In genomic region chrX:51893931-51894696, GRCh38 we compare ENCODE assay signal across 8 cellular contexts. TPM values are rescaled to one million over a fixed set of nuclear protein-coding genes. Genes with fewer than 3 reads are reported as not detected.
A peak's percentile ranks its signal among the peaks of the same experiment; 100 is the strongest.
DNase-seq lines count a peak whose midpoint lies in the region; ATAC-seq and TF ChIP-seq lines count a peak whose summit lies in the region.

No MANE protein-coding gene starts in this region.

- intact Hi-C loops in Right ventricle myocardium inferior (cut with DNase I): loop anchor here (2.0 kb wide), 1 partner anchor 367 kb away; no protein-coding TSS in a partner anchor
- intact Hi-C loops in cardiac septum (cut with DNase I): no loop called here
- intact Hi-C loops in dorsolateral prefrontal cortex (cut with DNase I): no loop called here
- intact Hi-C loops in tibial artery (cut with DNase I; ENCODE audit: low total_unique reads): no loop called here

- ATAC-seq in Right ventricle myocardium inferior (peak; percentile 4), GM19463 (IDR thresholded peaks at IDR 0.05; ENCODE audit: unreplicated experiment) (no peak)

- DNase-seq in Right ventricle myocardium inferior (ENCODE audit: missing footprints) (no peak), cardiac septum (ENCODE audit: low spot score) (no peak), SJSA1 (ENCODE audit: low read depth in 1 of 2, low spot score in 2 of 2) (peak in 1 of 2 experiments; percentile 29), dorsolateral prefrontal cortex (peak in 2 of 10 donors; percentile 14 to 22), medulla oblongata (ENCODE audit: extremely low spot score) (peak; percentile 26), tibial artery (peak; percentile 22 to 65), KG1 (lab: John Stamatoyannopoulos, UW) (no peak)

- H3K36me3 ChIP-seq in SJSA1 (peaks cover 30% of the 10 kb centered on the region), tibial artery (peaks cover 6 to 29% (median 7%) of the 10 kb centered on the region in 3 donors)

- TF ChIP-seq CTCF in dorsolateral prefrontal cortex (IDR thresholded peaks at IDR 0.05 in 54 of 56, conservative IDR thresholded peaks at IDR 0.05 in 2 of 56; ENCODE audit: low read depth in 1 of 56, partially characterized antibody in 56 of 56): no peak
- TF ChIP-seq CTCF in tibial artery (IDR thresholded peaks at IDR 0.05): no peak

- H3K9me3 ChIP-seq in SJSA1 (replicated peaks) (no peaks in the 10 kb centered on the region), tibial artery (no peaks in the 10 kb centered on the region)

- peak overlapping the region; percentile 49 for H3K4me3 ChIP-seq in SJSA1
- peak overlapping the region; percentile 33 to 75 (median 60) for H3K4me3 ChIP-seq in dorsolateral prefrontal cortex
- H3K4me3 ChIP-seq in tibial artery: peak overlapping the region; percentile 63 to 72

- no peaks in the 10 kb centered on the region for H3K27me3 ChIP-seq in SJSA1 (replicated peaks)
- peaks cover 0 to 38% (median 3%) of the 10 kb centered on the region in 45 donors for H3K27me3 ChIP-seq in dorsolateral prefrontal cortex
- H3K27me3 ChIP-seq in tibial artery: no peaks in the 10 kb centered on the region

- H3K27ac ChIP-seq in SJSA1 (peak overlapping the region; percentile 59; the same call in 1 of the 2 replicates), dorsolateral prefrontal cortex (peak overlapping the region in 57 of 59 donors; percentile 13 to 91 (median 81)), tibial artery (peak overlapping the region; percentile 83 to 86)

- peaks cover 14% of the 10 kb centered on the region for H3K4me1 ChIP-seq in SJSA1 (replicated peaks)
- H3K4me1 ChIP-seq in tibial artery: peaks cover 0 to 18% (median 11%) of the 10 kb centered on the region in 4 donors

RNA-seq across cellular contexts. Expression of gene MAGED1, which starts 0.7 kb away (rescaled TPM):
- total RNA-seq in Right ventricle myocardium inferior (56.4 TPM), cardiac septum (79.9 TPM), dorsolateral prefrontal cortex (100 to 1,000 TPM in 115 of 120 experiments, 10 to 100 TPM in 5; 88.5 to 229 (median 170) TPM)
- 117 and 129 TPM in 2 replicates for total RNA-seq in SJSA1 (2014; rRNA removed; shearing (Covaris generic))

Comparison
In these comparisons a context has a peak if more than half of its experiments do, and no peak if none do; other contexts are left out.
1. DNase-seq: peak in medulla oblongata (single experiment) and tibial artery (2 of 2); none in Right ventricle myocardium inferior (single experiment), cardiac septum (single experiment) and KG1 (single experiment).
2. Peak in every context shown above with its lines, with median percentiles within 50 percentile points of each other: H3K27ac ChIP-seq and H3K4me3 ChIP-seq.